In genomic region chr9:92293075-92293354, GRCh38 we compare ENCODE assay signal across 1 cellular context.
TF ChIP-seq lines count a peak whose summit lies in the region.

No MANE protein-coding gene starts in this region.

TF ChIP-seq in IMR-90, 13 proteins besides CTCF, POLR2A, EP300 and RAD21 (continued from another document):
- TF ChIP-seq CEBPB (IDR thresholded peaks at IDR 0.05; ENCODE audit: low read depth, low read length) (no peak), MAZ (IDR thresholded peaks at IDR 0.05; ENCODE audit: borderline replicate concordance, low read depth, low read length) (no peak), ELK1 (IDR thresholded peaks at IDR 0.05; ENCODE audit: borderline replicate concordance, low read depth, low read length) (no peak), NFE2L2 (IDR thresholded peaks at IDR 0.05; ENCODE audit: low read depth, low read length) (no peak)
